ENCODE assay signal across 10 cellular contexts in genomic region chr17:75826561-75827290, GRCh38. TPM values are rescaled to one million over a fixed set of nuclear protein-coding genes. Genes with fewer than 3 reads are reported as not detected.
A peak's percentile ranks its signal among the peaks of the same experiment; 100 is the strongest.
DNase-seq lines count a peak whose midpoint lies in the region; ATAC-seq, FAIRE-seq and TF ChIP-seq lines count a peak whose summit lies in the region.
"Had no signal": no experiment of that assay in that cellular context is flagged by ENCODE, and none has a peak within 500 bp of the region (broad histone marks: within the 10 kb centered on the region; RNA-seq: fewer than 3 reads in every experiment).

No MANE protein-coding gene starts in this region.

- H3K4me3 Mint-ChIP-seq in CD4-positive, alpha-beta T cell: no peak overlapping the region

- no peak overlapping the region for H2AFZ ChIP-seq in endothelial cell of umbilical vein (ENCODE audit: low read depth, low read length)

- peaks cover 57% of the 10 kb centered on the region for H3K36me3 ChIP-seq in NT2/D1 (ENCODE audit: insufficient read depth, insufficient read length, low read length)
- H3K36me3 ChIP-seq in endothelial cell of umbilical vein (ENCODE audit: control insufficient read depth in 2 of 2, extremely low read depth in 1 of 2, insufficient read depth in 2 of 2, low read length in 2 of 2): peaks cover 0 to 16% of the 10 kb centered on the region in 2 experiments
- H3K36me3 ChIP-seq in pancreas: peaks cover 0 to 9% (median 6%) of the 10 kb centered on the region in 3 donors

- H3K4me2 ChIP-seq in endothelial cell of umbilical vein (ENCODE audit: insufficient read depth, low read length): no peak overlapping the region

- intact Hi-C loops in CD4-positive, alpha-beta T cell (cut with DNase I, micrococcal nuclease): loop anchor here in 1 of 2 experiments (2.0 to 5.0 kb wide), 3 partner anchors 39 to 74 kb away; partner anchors contain the start of gene GALK1
- intact Hi-C loops in endothelial cell of umbilical vein (cut with micrococcal nuclease): loop anchor here (1.0 kb wide), 5 partner anchors 29 to 62 kb away; partner anchors contain the start of gene WBP2
- intact Hi-C loops in pancreas (cut with DNase I): loop anchor here in 1 of 3 donors (5.0 kb wide), 1 partner anchor 69 kb away; no protein-coding TSS in a partner anchor

- no peaks in the 10 kb centered on the region for H3K9me3 Mint-ChIP-seq in CD4-positive, alpha-beta T cell

- H3K27ac Mint-ChIP-seq in CD4-positive, alpha-beta T cell: peak overlapping the region; percentile 55

- 80 to 82% methylated on average over 13 of the region's 13 CpGs for WGBS in pancreas, 2 donors

- H3K4me3 ChIP-seq in NT2/D1 (ENCODE audit: insufficient read length, low read depth): no peak overlapping the region
- H3K4me3 ChIP-seq in endothelial cell of umbilical vein (replicated peaks in 1 of 3; ENCODE audit: insufficient read depth in 1 of 3, low read depth in 1 of 3, low read length in 3 of 3): no peak overlapping the region
- no peak overlapping the region for H3K4me3 ChIP-seq in pancreas

- no peaks in the 10 kb centered on the region for H3K27me3 Mint-ChIP-seq in CD4-positive, alpha-beta T cell

- FAIRE-seq in endothelial cell of umbilical vein (lab: Jason Lieb, UNC): no peak
- FAIRE-seq in pancreas (lab: Jason Lieb, UNC): no peak

- H3K9ac ChIP-seq in NT2/D1 (ENCODE audit: insufficient read length, low read depth) (peak overlapping the region; percentile 51), endothelial cell of umbilical vein (replicated peaks; ENCODE audit: extremely low read depth, insufficient read depth, low read length) (no peak overlapping the region)

- peaks cover 27% of the 10 kb centered on the region for H3K36me3 Mint-ChIP-seq in CD4-positive, alpha-beta T cell (ENCODE audit: low read depth)

- peak overlapping the region; percentile 39 for H3K27ac ChIP-seq in CD4-positive, alpha-beta T cell (ENCODE audit: low read depth, low read length)
- H3K27ac ChIP-seq in endothelial cell of umbilical vein (ENCODE audit: insufficient read depth, low read depth, low read length) (peak overlapping the region; percentile 22), pancreas (peak overlapping the region; percentile 4 to 67 (median 46))

- TF ChIP-seq CTCF in CD4-positive, alpha-beta T cell (IDR thresholded peaks at IDR 0.05): no peak
- TF ChIP-seq CTCF in endothelial cell of umbilical vein (IDR thresholded peaks at IDR 0.05; ENCODE audit: extremely low read depth in 1 of 2, insufficient read depth in 1 of 2, low read depth in 1 of 2, low read length in 2 of 2): no peak
- no peak for TF ChIP-seq CTCF in pancreas (IDR thresholded peaks at IDR 0.05)

- no TSS peak for BruUV-seq in endothelial cell of umbilical vein (replicated peaks; lab: Mats Ljungman, UMichigan)

- no peak for DNase-seq in CD4-positive, alpha-beta T cell
- DNase-seq in NT2/D1 (ENCODE audit: low read depth, low spot score) (no peak), endothelial cell of umbilical vein (ENCODE audit: low read depth, low spot score) (no peak), pancreas (peak in 3 of 6 donors; percentile 29 to 70 (median 49)), COLO829 (ENCODE audit: low spot score) (no peak), SHP77 (lab: John Stamatoyannopoulos, UW) (no peak), NCI-H69 (lab: John Stamatoyannopoulos, UW) (no peak)
- DNase-seq: NK-92 treated with Interleukin-12 subunit alpha and Interleukin-12 subunit beta, amount 100 ng/mL, for 24 hours; occipital lobe had no signal

- H3K4me1 Mint-ChIP-seq in CD4-positive, alpha-beta T cell (ENCODE audit: low read depth): peaks cover 17% of the 10 kb centered on the region

- H3K9me3 ChIP-seq in CD4-positive, alpha-beta T cell (ENCODE audit: control insufficient read depth, low read length): no peaks in the 10 kb centered on the region
- H3K9me3 ChIP-seq in NT2/D1 (ENCODE audit: insufficient read depth, low read length) (no peaks in the 10 kb centered on the region), endothelial cell of umbilical vein (replicated peaks; ENCODE audit: control insufficient read depth, insufficient read depth, low read length) (no peaks in the 10 kb centered on the region), pancreas (no peaks in the 10 kb centered on the region)

- no peak for TF ChIP-seq POLR2A in endothelial cell of umbilical vein (IDR thresholded peaks at IDR 0.05; ENCODE audit: low read depth, low read length)

- no peaks in the 10 kb centered on the region for H3K9me1 ChIP-seq in endothelial cell of umbilical vein (replicated peaks; ENCODE audit: control insufficient read depth, extremely low read depth, insufficient read depth, low read length)

- dilution Hi-C loops in endothelial cell of umbilical vein (cut with MboI; ENCODE audit: extremely low pct_ligation_motif_present, low sequenced_read_pairs): no loop called here

- ATAC-seq in CD4-positive, alpha-beta T cell (ENCODE audit: poor library complexity): no peak
- ATAC-seq in pancreas (no peak), GM19324 (IDR thresholded peaks at IDR 0.05; ENCODE audit: low FRiP score, unreplicated experiment) (no peak)

- POLR2A ChIA-PET in CD4-positive, alpha-beta T cell (lab: Charles Lee): interaction anchor here (1.2 to 3.8 kb wide), 10 partner anchors 28 to 73 kb away, joined by 3 to 36 read pairs (median 9); partner anchors contain the start of genes GALK1, UNK and WBP2
- POLR2A ChIA-PET in endothelial cell of umbilical vein (lab: Charles Lee): interaction anchor here (0.6 to 1.2 kb wide), 3 partner anchors 47 to 54 kb away, joined by 3 to 9 read pairs (median 3); a partner anchor contains a TSS

- H3K79me2 ChIP-seq in endothelial cell of umbilical vein (ENCODE audit: control insufficient read depth, insufficient read depth, low read length): no peaks in the 10 kb centered on the region

- CTCF ChIA-PET in CD4-positive, alpha-beta T cell (lab: Charles Lee): interaction anchor here (0.7 to 5.9 kb wide), 6 partner anchors 28 to 73 kb away, joined by 3 to 51 read pairs (median 5); partner anchors contain the start of gene GALK1
- CTCF ChIA-PET in endothelial cell of umbilical vein (lab: Charles Lee): interaction anchor here (0.6 to 6.3 kb wide), 32 partner anchors 8 to 375 kb away, joined by 3 to 73 read pairs (median 5); partner anchors contain the start of genes GALK1, SMIM5, UNC13D and UNK

- no peaks in the 10 kb centered on the region for H3K27me3 ChIP-seq in CD4-positive, alpha-beta T cell (ENCODE audit: control insufficient read depth, insufficient read depth, low read length)
- H3K27me3 ChIP-seq in NT2/D1 (ENCODE audit: insufficient read depth, insufficient read length) (no peaks in the 10 kb centered on the region), endothelial cell of umbilical vein (ENCODE audit: control insufficient read depth in 2 of 2, insufficient read depth in 2 of 2, low read length in 2 of 2) (no peaks in the 10 kb centered on the region), pancreas (no peaks in the 10 kb centered on the region)

- H3K4me1 ChIP-seq in NT2/D1 (ENCODE audit: insufficient read depth, insufficient read length) (peaks cover 40% of the 10 kb centered on the region), endothelial cell of umbilical vein (ENCODE audit: control insufficient read depth, extremely low read depth, insufficient read depth, low read length) (peaks cover 7% of the 10 kb centered on the region), pancreas (peaks cover 12 to 23% (median 12%) of the 10 kb centered on the region in 3 donors)

- no peaks in the 10 kb centered on the region for H4K20me1 ChIP-seq in endothelial cell of umbilical vein (replicated peaks; ENCODE audit: control insufficient read depth, extremely low read depth, insufficient read depth, low read length)

RNA-seq across cellular contexts. Expression of gene UNC13D, which starts 17.5 kb away (rescaled TPM):
- 100 to 1,000 TPM; 110 to 112 TPM for total RNA-seq in CD4-positive, alpha-beta T cell
- total RNA-seq in endothelial cell of umbilical vein (7.1 and 14.9 TPM in 2 replicates), pancreas (10 to 100 TPM in 3 of 6 donors, 1 to 10 TPM in 3; 4.7 to 23.6 (median 10.0) TPM)
- polyA plus RNA-seq in endothelial cell of umbilical vein (6.9 and 7.7 TPM in 2 replicates), pancreas (10 to 100 TPM; 17.9 to 29.0 TPM)
- 3.3 and 4.8 TPM in 2 replicates for polyA plus RNA-seq in endothelial cell of umbilical vein (2011; cell fraction: cytosol; rRNA removed)
- 24.6 and 25.1 TPM in 2 replicates for polyA plus RNA-seq in endothelial cell of umbilical vein (2011; cell fraction: nucleus; rRNA removed)
- 2.2 and 3.1 TPM in 2 replicates for polyA plus RNA-seq in endothelial cell of umbilical vein (2012)
- 6.7 and 7.4 TPM in 2 replicates for polyA minus RNA-seq in endothelial cell of umbilical vein
- 62.6 TPM for polyA minus RNA-seq in endothelial cell of umbilical vein (2011; cell fraction: cytosol; rRNA and poly(A)+ RNA removed)
- 7.5 and 14.8 TPM in 2 replicates for polyA minus RNA-seq in endothelial cell of umbilical vein (2011; cell fraction: nucleus; rRNA and poly(A)+ RNA removed)

RNA-seq across cellular contexts. Expression of gene WBP2, which starts 28.4 kb away (rescaled TPM):
- 100 to 1,000 TPM in 1 of 2 experiments, 10 to 100 TPM in 1; 98.5 to 114 TPM for total RNA-seq in CD4-positive, alpha-beta T cell
- total RNA-seq in endothelial cell of umbilical vein: 120 and 126 TPM in 2 replicates
- 81.5 and 104 TPM in 2 replicates for polyA plus RNA-seq in endothelial cell of umbilical vein
- 35.6 and 46.5 TPM in 2 replicates for polyA plus RNA-seq in endothelial cell of umbilical vein (2011; cell fraction: cytosol; rRNA removed)
- polyA plus RNA-seq in endothelial cell of umbilical vein (2011; cell fraction: nucleus; rRNA removed): 76.5 and 76.7 TPM in 2 replicates
- 99.5 and 124 TPM in 2 replicates for polyA plus RNA-seq in endothelial cell of umbilical vein (2012)
- 71.7 and 72.7 TPM in 2 replicates for polyA minus RNA-seq in endothelial cell of umbilical vein
- 28.6 TPM for polyA minus RNA-seq in endothelial cell of umbilical vein (2011; cell fraction: cytosol; rRNA and poly(A)+ RNA removed)
- 52.0 and 56.1 TPM in 2 replicates for polyA minus RNA-seq in endothelial cell of umbilical vein (2011; cell fraction: nucleus; rRNA and poly(A)+ RNA removed)
- 10 to 100 TPM; 56.0 to 83.5 (median 62.9) TPM for total RNA-seq in pancreas
- polyA plus RNA-seq in pancreas: 100 to 1,000 TPM in 1 of 2 donors, 10 to 100 TPM in 1; 95.0 to 106 TPM

RNA-seq across cellular contexts. Expression of gene UNK, which starts 42.1 kb away (rescaled TPM):
- 10 to 100 TPM; 33.7 to 36.1 TPM for total RNA-seq in CD4-positive, alpha-beta T cell
- 23.2 and 25.9 TPM in 2 replicates for total RNA-seq in endothelial cell of umbilical vein
- 16.0 and 18.0 TPM in 2 replicates for polyA plus RNA-seq in endothelial cell of umbilical vein
- 11.7 and 12.6 TPM in 2 replicates for polyA plus RNA-seq in endothelial cell of umbilical vein (2011; cell fraction: cytosol; rRNA removed)
- 36.1 and 39.0 TPM in 2 replicates for polyA plus RNA-seq in endothelial cell of umbilical vein (2011; cell fraction: nucleus; rRNA removed)
- 12.7 and 14.2 TPM in 2 replicates for polyA plus RNA-seq in endothelial cell of umbilical vein (2012)
- polyA minus RNA-seq in endothelial cell of umbilical vein: 29.5 and 43.8 TPM in 2 replicates
- 8.2 TPM for polyA minus RNA-seq in endothelial cell of umbilical vein (2011; cell fraction: cytosol; rRNA and poly(A)+ RNA removed)
- polyA minus RNA-seq in endothelial cell of umbilical vein (2011; cell fraction: nucleus; rRNA and poly(A)+ RNA removed): 62.6 and 83.0 TPM in 2 replicates
- 10 to 100 TPM; 12.8 to 18.0 (median 14.0) TPM for total RNA-seq in pancreas
- polyA plus RNA-seq in pancreas: 10 to 100 TPM; 28.7 to 28.9 TPM

RNA-seq across cellular contexts. Expression of gene TRIM47, which starts 51.7 kb away (rescaled TPM):
- 1 to 10 TPM; 2.3 to 2.8 TPM for total RNA-seq in CD4-positive, alpha-beta T cell
- total RNA-seq in endothelial cell of umbilical vein (56.7 and 67.7 TPM in 2 replicates), pancreas (10 to 100 TPM in 4 of 6 donors, 1 to 10 TPM in 2; 4.2 to 58.2 (median 17.6) TPM)
- polyA plus RNA-seq in endothelial cell of umbilical vein (75.1 and 85.3 TPM in 2 replicates), pancreas (10 to 100 TPM; 34.1 to 35.9 TPM)
- 36.1 and 45.2 TPM in 2 replicates for polyA plus RNA-seq in endothelial cell of umbilical vein (2011; cell fraction: cytosol; rRNA removed)
- 92.7 and 117 TPM in 2 replicates for polyA plus RNA-seq in endothelial cell of umbilical vein (2011; cell fraction: nucleus; rRNA removed)
- 38.5 and 58.5 TPM in 2 replicates for polyA plus RNA-seq in endothelial cell of umbilical vein (2012)
- 42.0 and 46.2 TPM in 2 replicates for polyA minus RNA-seq in endothelial cell of umbilical vein
- 17.7 TPM for polyA minus RNA-seq in endothelial cell of umbilical vein (2011; cell fraction: cytosol; rRNA and poly(A)+ RNA removed)
- 41.4 and 72.3 TPM in 2 replicates for polyA minus RNA-seq in endothelial cell of umbilical vein (2011; cell fraction: nucleus; rRNA and poly(A)+ RNA removed)
